Comparison of ENCODE assay signal across 40 cellular contexts in genomic region chr5:114435220-114435481, GRCh38.
"Had no signal": no experiment of that assay in that cellular context is flagged by ENCODE, and none has a peak within 500 bp of the region (broad histone marks: within the 10 kb centered on the region; RNA-seq: fewer than 3 reads in every experiment).

No MANE protein-coding gene starts in this region.

- H3K27ac ChIP-seq: Peyer's patch, VCaP had no signal

- H3K27me3 Mint-ChIP-seq: activated CD4-positive, alpha-beta T cell treated with anti-CD3 and anti-CD28 coated beads, Interleukin-2, amount 10 ng/mL, durations not matched to agents 7 days and 5 days; activated naive CD4-positive, alpha-beta T cell treated with anti-CD3 and anti-CD28 coated beads, Interleukin-2, amount 10 ng/mL, durations not matched to agents 7 days and 5 days; activated naive CD8-positive, alpha-beta T cell; brain; T-cell had no signal

- H3K36me3 ChIP-seq: Peyer's patch had no signal

- ATAC-seq: activated CD8-positive, alpha-beta T cell treated with anti-CD3 and anti-CD28 coated beads, Interleukin-2, amount 10 ng/mL, durations not matched to agents 7 days and 5 days; activated naive CD8-positive, alpha-beta T cell treated with anti-CD3 and anti-CD28 coated beads, Interleukin-2, amount 50 U/mL, for 24 hours; PC-3; SK-N-SH treated with all-trans-retinoic acid at 6 μM for 48 hours; T-cell; T-helper 17 cell had no signal

- H3K9me3 Mint-ChIP-seq: activated CD4-positive, alpha-beta T cell treated with anti-CD3 and anti-CD28 coated beads, Interleukin-2, amount 10 ng/mL, durations not matched to agents 7 days and 5 days; activated naive CD8-positive, alpha-beta T cell treated with anti-CD3 and anti-CD28 coated beads, Interleukin-2, amount 50 U/mL, for 24 hours; activated T-cell treated with anti-CD3 and anti-CD28 coated beads, Interleukin-2, amount 50 U/mL, for 24 hours; activated T-helper 2 cell treated with anti-CD3 and anti-CD28 coated beads, Interferon-gamma antibody, Interleukin-2, Interleukin-4, amounts not matched to agents 10 μg/mL and 5 μg/mL and 100 μg/mL, durations not matched to agents 14 hours and 24 hours and 36 hours; T-cell had no signal

- H3K4me1 ChIP-seq: Peyer's patch had no signal

- DNase-seq: activated CD4-positive, alpha-beta T cell treated with anti-CD3 and anti-CD28 coated beads for 1 hour; activated CD4-positive, alpha-beta T cell treated with anti-CD3 and anti-CD28 coated beads, Interleukin-2, amount 10 ng/mL, durations not matched to agents 7 days and 5 days; activated CD4-positive, alpha-beta T cell treated with anti-CD3 and anti-CD28 coated beads, Interleukin-2, amount 50 U/mL, for 48 hours; activated CD4-positive, CD25-positive, alpha-beta regulatory T cell; activated CD8-positive, alpha-beta T cell treated with anti-CD3 and anti-CD28 coated beads, Interleukin-2, amount 10 ng/mL, durations not matched to agents 7 days and 5 days; activated gamma-delta T cell treated with Interleukin-2 at 50 U/mL for 16 hours; activated naive CD4-positive, alpha-beta T cell treated with anti-CD3 and anti-CD28 coated beads, Interleukin-2, amount 10 ng/mL, durations not matched to agents 7 days and 5 days; activated naive CD8-positive, alpha-beta T cell treated with anti-CD3 and anti-CD28 coated beads, Interleukin-2, amount 50 U/mL, for 24 hours; activated T-cell treated with anti-CD3 and anti-CD28 coated beads, Interleukin-2, amount 50 U/mL, for 24 hours; anterior cingulate cortex; caudate nucleus; cerebellar nuclear complex; Kasumi-1; KG1; MM.1S; MV-4-11; NCI-H1092; NCI-H1417; NCI-H146; NCI-H187; NCI-H2029 treated with DMSO at 0.1 percent for 48 hours; NCI-H2107; NCI-H2171; NCI-H510A; NCI-H526; NCI-H748 treated with DMSO at 0.1 percent for 48 hours; NK-92 treated with Interleukin-12 subunit alpha and Interleukin-12 subunit beta, amount 100 ng/mL, for 24 hours; PC-3; Peyer's patch; RPMI8226; SIG-M5; T-cell; T-helper 17 cell; T-helper 9 cell had no signal

- FAIRE-seq: bronchial epithelial cell had no signal

- H3K27me3 ChIP-seq: Peyer's patch had no signal

- H3K4me1 Mint-ChIP-seq: activated CD4-positive, alpha-beta T cell treated with anti-CD3 and anti-CD28 coated beads, Interleukin-2, amount 10 ng/mL, durations not matched to agents 7 days and 5 days; activated naive CD4-positive, alpha-beta T cell treated with anti-CD3 and anti-CD28 coated beads, Interleukin-2, amount 10 ng/mL, durations not matched to agents 7 days and 5 days; activated naive CD8-positive, alpha-beta T cell treated with anti-CD3 and anti-CD28 coated beads, Interleukin-2, amount 50 U/mL, for 24 hours; T-cell; T-helper 17 cell had no signal

- H3K9me3 ChIP-seq: Peyer's patch had no signal

- H3K27ac Mint-ChIP-seq: activated CD4-positive, alpha-beta T cell treated with anti-CD3 and anti-CD28 coated beads, Interleukin-2, amount 10 ng/mL, durations not matched to agents 7 days and 5 days; activated CD8-positive, alpha-beta T cell treated with anti-CD3 and anti-CD28 coated beads, Interleukin-2, amount 10 ng/mL, durations not matched to agents 7 days and 5 days; activated naive CD4-positive, alpha-beta T cell treated with anti-CD3 and anti-CD28 coated beads, Interleukin-2, amount 10 ng/mL, durations not matched to agents 7 days and 5 days; activated naive CD8-positive, alpha-beta T cell; activated naive CD8-positive, alpha-beta T cell treated with anti-CD3 and anti-CD28 coated beads, Interleukin-2, amount 50 U/mL, for 24 hours; activated T-cell treated with anti-CD3 and anti-CD28 coated beads, Interleukin-2, amount 50 U/mL, for 24 hours; activated T-helper 2 cell treated with anti-CD3 and anti-CD28 coated beads, Interferon-gamma antibody, Interleukin-2, Interleukin-4, amounts not matched to agents 10 μg/mL and 5 μg/mL and 100 μg/mL, durations not matched to agents 14 hours and 24 hours and 36 hours; T-cell; T-helper 17 cell had no signal

- H3K4me3 ChIP-seq: Peyer's patch had no signal

- H3K4me3 Mint-ChIP-seq: activated CD4-positive, alpha-beta T cell treated with anti-CD3 and anti-CD28 coated beads, Interleukin-2, amount 10 ng/mL, durations not matched to agents 7 days and 5 days; activated CD8-positive, alpha-beta T cell treated with anti-CD3 and anti-CD28 coated beads, Interleukin-2, amount 10 ng/mL, durations not matched to agents 7 days and 5 days; activated naive CD4-positive, alpha-beta T cell treated with anti-CD3 and anti-CD28 coated beads, Interleukin-2, amount 10 ng/mL, durations not matched to agents 7 days and 5 days; activated naive CD8-positive, alpha-beta T cell; activated naive CD8-positive, alpha-beta T cell treated with anti-CD3 and anti-CD28 coated beads, Interleukin-2, amount 50 U/mL, for 24 hours; activated T-cell treated with anti-CD3 and anti-CD28 coated beads, Interleukin-2, amount 50 U/mL, for 24 hours; T-cell; T-helper 17 cell had no signal

- H3K36me3 Mint-ChIP-seq: activated naive CD4-positive, alpha-beta T cell treated with anti-CD3 and anti-CD28 coated beads, Interleukin-2, amount 10 ng/mL, durations not matched to agents 7 days and 5 days; activated naive CD8-positive, alpha-beta T cell; T-cell had no signal
